ENCODE assay signal across 8 cellular contexts in the genomic region with DNA sequence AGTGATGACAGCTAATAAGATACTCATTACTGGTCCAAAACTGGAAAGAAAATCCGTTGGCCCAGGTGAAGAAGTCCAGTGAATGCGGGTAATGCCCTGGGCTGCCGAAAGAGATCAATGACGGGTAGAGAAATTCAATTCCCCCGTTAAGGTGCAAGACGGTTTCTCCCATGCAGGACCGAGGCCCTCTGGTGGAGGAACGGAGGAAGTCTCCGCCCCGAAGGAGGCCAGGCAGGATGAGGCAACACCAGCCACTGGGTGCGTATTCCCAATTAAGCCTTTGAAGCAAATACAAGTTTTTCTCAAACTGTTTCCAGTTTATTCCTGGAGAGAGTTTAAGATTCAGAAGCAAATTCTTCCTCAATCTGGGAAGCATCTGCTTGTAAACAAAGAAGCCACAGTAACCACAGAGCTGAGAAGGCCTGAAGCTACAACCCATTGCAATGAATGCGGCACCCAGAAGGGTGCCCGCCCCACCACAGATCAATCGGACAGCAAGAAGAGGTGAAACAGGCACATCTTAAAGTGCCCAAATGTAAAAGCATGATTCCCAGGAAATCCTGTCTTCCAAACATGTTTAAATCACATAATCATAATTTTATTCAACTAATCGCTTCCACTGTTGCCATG.
DNase-seq lines count a peak whose midpoint lies in the region; ATAC-seq and TF ChIP-seq lines count a peak whose summit lies in the region.

No MANE protein-coding gene starts in this region.

- peak; percentile 88 for ATAC-seq in HG03159 (IDR thresholded peaks at IDR 0.05; ENCODE audit: unreplicated experiment)
- peak; percentile 98 for ATAC-seq in left lobe of liver

- DNase-seq in NK-92 treated with Interleukin-12 subunit alpha and Interleukin-12 subunit beta, amount 100 ng/mL, for 24 hours (lab: John Stamatoyannopoulos, UW): peak; percentile 52
- DNase-seq in NK-92 (lab: John Stamatoyannopoulos, UW; ENCODE audit: unreplicated experiment): no peak
- peak; percentile 89 for DNase-seq in NCI-H446 treated with DMSO at 0.1 percent for 48 hours (lab: John Stamatoyannopoulos, UW)
- peak; percentile 65 to 66 for DNase-seq in activated CD4-positive, alpha-beta T cell treated with anti-CD3 and anti-CD28 coated beads for 24 hours (ENCODE audit: low read depth in 2 of 2)
- peak; percentile 87 for DNase-seq in choroid plexus epithelial cell (ENCODE audit: low read depth)
- peak; percentile 81 for DNase-seq in left lobe of liver (ENCODE audit: low spot score)
- peak; percentile 75 for DNase-seq in stimulated activated CD4-positive, alpha-beta T cell treated with anti-CD3 and anti-CD28 coated beads, Interleukin-4, amount 100 ng/mL, for 1 hour

- peak; percentile 99 for TF ChIP-seq CTCF in choroid plexus epithelial cell (conservative IDR thresholded peaks at IDR 0.05; ENCODE audit: low read depth, low read length)

- H3K4me3 ChIP-seq in choroid plexus epithelial cell (ENCODE audit: low read depth, low read length): no peak overlapping the region
